Comparison of ENCODE assay signal across 8 cellular contexts in the genomic region with DNA sequence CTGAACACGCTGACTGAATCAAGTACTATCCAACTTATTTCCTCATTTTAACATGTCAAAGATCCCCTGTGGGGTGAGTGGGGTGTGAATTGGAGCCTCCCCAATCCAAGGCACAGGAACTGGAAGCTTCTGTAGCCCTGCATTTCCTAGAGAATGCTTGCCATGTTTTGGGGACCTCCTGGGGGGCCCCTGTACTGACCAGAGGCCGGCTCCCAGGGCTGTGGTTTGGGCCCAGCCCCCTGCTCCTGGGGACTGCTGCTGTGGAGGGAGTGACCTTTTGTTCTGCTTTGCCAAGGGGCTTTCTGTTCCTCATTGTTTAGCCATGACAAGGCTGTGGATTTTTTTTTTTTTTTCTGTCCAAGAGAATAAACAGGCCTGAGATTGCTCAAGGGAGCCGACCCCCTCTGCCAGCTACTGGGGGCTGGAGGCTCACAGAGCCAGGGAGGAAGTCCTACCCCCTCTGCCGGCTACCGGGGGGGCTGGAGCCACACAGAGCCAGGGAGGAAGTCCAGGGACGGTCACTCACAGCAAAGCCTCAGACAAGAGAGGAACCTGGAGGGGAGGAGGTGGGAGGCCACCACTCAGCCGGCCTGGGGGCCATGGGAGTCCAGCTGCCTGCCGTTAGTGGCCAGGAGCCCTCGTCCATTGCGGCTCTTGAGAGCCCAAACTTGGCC. TPM values are rescaled to one million over a fixed set of nuclear protein-coding genes. Genes with fewer than 3 reads are reported as not detected.
DNase-seq lines count a peak whose midpoint lies in the region; ATAC-seq and TF ChIP-seq lines count a peak whose summit lies in the region.

No MANE protein-coding gene starts in this region.

- peak overlapping the region; percentile 56 for H3K27ac ChIP-seq in SJSA1
- H3K27ac ChIP-seq in fibroblast of lung (ENCODE audit: insufficient read depth, low read length): peak overlapping the region; percentile 64

- H3K27ac Mint-ChIP-seq in natural killer cell treated with Interleukin-12 subunit alpha and Interleukin-12 subunit beta and Interleukin-15 and Interleukin-18, amount 100 ng/mL, for 72 hours: peak overlapping the region; percentile 65 to 99

- peak overlapping the region; percentile 44 for H3K4me3 Mint-ChIP-seq in natural killer cell treated with Interleukin-12 subunit alpha and Interleukin-12 subunit beta and Interleukin-15 and Interleukin-18, amount 100 ng/mL, for 72 hours

- peaks cover 10% of the 10 kb centered on the region for H3K36me3 Mint-ChIP-seq in natural killer cell treated with Interleukin-12 subunit alpha and Interleukin-12 subunit beta and Interleukin-15 and Interleukin-18, amount 100 ng/mL, for 72 hours

- DNase-seq in Daoy (ENCODE audit: low read depth): peak; percentile 64
- DNase-seq in SJSA1 (ENCODE audit: low read depth in 1 of 2, low spot score in 2 of 2): peak; percentile 86 to 87
- DNase-seq in fibroblast of lung (ENCODE audit: low read depth in 2 of 2): peak; percentile 65 to 90
- no peak for DNase-seq in natural killer cell treated with Interleukin-12 subunit alpha and Interleukin-12 subunit beta and Interleukin-15 and Interleukin-18, amount 100 ng/mL, for 72 hours (ENCODE audit: low spot score)
- DNase-seq in NCI-H146 treated with DMSO at 0.1 percent for 48 hours (lab: John Stamatoyannopoulos, UW; ENCODE audit: unreplicated experiment): no peak
- no peak for DNase-seq in COR-L47 (lab: John Stamatoyannopoulos, UW)
- no peak for DNase-seq in stimulated activated naive CD4-positive, alpha-beta T cell treated with Interleukin-2 at 50 U/mL for 16 hours (lab: John Stamatoyannopoulos, UW)
- no peak for DNase-seq in stimulated activated naive CD8-positive, alpha-beta T cell treated with anti-CD3 and anti-CD28 coated beads, Interleukin-15, Interleukin-2, amounts not matched to agents 100 U/mL and 50 U/mL, for 24 hours

- peak overlapping the region; percentile 54 for H3K9ac ChIP-seq in fibroblast of lung (ENCODE audit: insufficient read depth, low read length)

- no peak overlapping the region for H3K4me3 ChIP-seq in SJSA1
- peak overlapping the region in 1 of 4 experiments; percentile 17 for H3K4me3 ChIP-seq in fibroblast of lung (replicated peaks in 1 of 4; ENCODE audit: control extremely low read depth in 1 of 4, insufficient read depth in 1 of 4, low read depth in 3 of 4, low read length in 4 of 4)

- ATAC-seq in natural killer cell treated with Interleukin-12 subunit alpha and Interleukin-12 subunit beta and Interleukin-15 and Interleukin-18, amount 100 ng/mL, for 72 hours: peak in 1 of 2 donors; percentile 24
- ATAC-seq in stimulated activated naive CD8-positive, alpha-beta T cell treated with anti-CD3 and anti-CD28 coated beads, Interleukin-15, Interleukin-2, amounts not matched to agents 100 U/mL and 50 U/mL, for 24 hours: no peak

- H3K27me3 ChIP-seq in SJSA1 (replicated peaks): no peaks in the 10 kb centered on the region
- no peaks in the 10 kb centered on the region for H3K27me3 ChIP-seq in fibroblast of lung (ENCODE audit: control insufficient read depth, insufficient read depth, low read length)

- no peaks in the 10 kb centered on the region for H4K20me1 ChIP-seq in fibroblast of lung (ENCODE audit: control insufficient read depth, extremely low read depth, insufficient read depth, low read length)

- H3K36me3 ChIP-seq in SJSA1 (no peaks in the 10 kb centered on the region), fibroblast of lung (ENCODE audit: control insufficient read depth, insufficient read depth, low read length) (peaks cover 1% of the 10 kb centered on the region)

- peak overlapping the region; percentile 56 for H3K4me2 ChIP-seq in fibroblast of lung (ENCODE audit: extremely low read depth, insufficient read depth, low read length)

- H3K4me1 ChIP-seq in SJSA1 (replicated peaks) (peaks cover 17% of the 10 kb centered on the region), fibroblast of lung (ENCODE audit: control insufficient read depth, extremely low read depth, insufficient read depth, low read length) (peaks cover 29% of the 10 kb centered on the region)

- H3K79me2 ChIP-seq in fibroblast of lung (ENCODE audit: control insufficient read depth, insufficient read depth, low read length): peaks cover 26% of the 10 kb centered on the region

- H3K4me1 Mint-ChIP-seq in natural killer cell treated with Interleukin-12 subunit alpha and Interleukin-12 subunit beta and Interleukin-15 and Interleukin-18, amount 100 ng/mL, for 72 hours (ENCODE audit: low read depth in 2 of 2): peaks cover 52 to 75% of the 10 kb centered on the region in 2 donors

- no peak overlapping the region for H2AFZ ChIP-seq in fibroblast of lung (ENCODE audit: low read length)

- H3K27me3 Mint-ChIP-seq in natural killer cell treated with Interleukin-12 subunit alpha and Interleukin-12 subunit beta and Interleukin-15 and Interleukin-18, amount 100 ng/mL, for 72 hours: no peaks in the 10 kb centered on the region

- TF ChIP-seq CTCF in fibroblast of lung (conservative IDR thresholded peaks at IDR 0.05 in 1 of 2, IDR thresholded peaks at IDR 0.05 in 1 of 2; ENCODE audit: low read depth in 1 of 2, low read length in 2 of 2): peak; percentile 30 to 32

- no peaks in the 10 kb centered on the region for H3K9me3 Mint-ChIP-seq in natural killer cell treated with Interleukin-12 subunit alpha and Interleukin-12 subunit beta and Interleukin-15 and Interleukin-18, amount 100 ng/mL, for 72 hours

- no peaks in the 10 kb centered on the region for H3K9me3 ChIP-seq in SJSA1 (replicated peaks)
- H3K9me3 ChIP-seq in fibroblast of lung (ENCODE audit: control insufficient read depth, insufficient read depth, low read depth, low read length): no peaks in the 10 kb centered on the region

RNA-seq across cellular contexts. Expression of a gene that starts 17.4 kb away (rescaled TPM):
- total RNA-seq in Daoy (2014; rRNA removed; shearing (Covaris generic)): 3.1 and 3.7 TPM in 2 replicates
- total RNA-seq in SJSA1 (2014; rRNA removed; shearing (Covaris generic)): 0.13 and 1.4 TPM in 2 replicates
- total RNA-seq in fibroblast of lung: 23.9 and 24.8 TPM in 2 replicates
- polyA plus RNA-seq in fibroblast of lung: 14.8 and 27.5 TPM in 2 replicates
- 20.5 and 37.0 TPM in 2 replicates for polyA plus RNA-seq in fibroblast of lung (2012)
- polyA minus RNA-seq in fibroblast of lung (ENCODE audit: low replicate concordance): 43.1 and 95.0 TPM in 2 replicates
- 100 to 1,000 TPM; 452 to 479 TPM for total RNA-seq in natural killer cell treated with Interleukin-12 subunit alpha and Interleukin-12 subunit beta and Interleukin-15 and Interleukin-18, amount 100 ng/mL, for 72 hours

RNA-seq across cellular contexts. Expression of a gene that starts 45.7 kb away (rescaled TPM):
- total RNA-seq in Daoy (2014; rRNA removed; shearing (Covaris generic)): 9.3 and 11.1 TPM in 2 replicates
- 7.3 and 12.9 TPM in 2 replicates for total RNA-seq in SJSA1 (2014; rRNA removed; shearing (Covaris generic))
- 30.6 and 40.0 TPM in 2 replicates for total RNA-seq in fibroblast of lung
- polyA plus RNA-seq in fibroblast of lung: 14.6 and 14.8 TPM in 2 replicates
- polyA plus RNA-seq in fibroblast of lung (2012): 9.8 and 11.0 TPM in 2 replicates
- 34.4 and 38.0 TPM in 2 replicates for polyA minus RNA-seq in fibroblast of lung (ENCODE audit: low replicate concordance)
- 10 to 100 TPM; 41.8 to 71.7 TPM for total RNA-seq in natural killer cell treated with Interleukin-12 subunit alpha and Interleukin-12 subunit beta and Interleukin-15 and Interleukin-18, amount 100 ng/mL, for 72 hours

Comparison
In these comparisons a context has a peak if more than half of its experiments do, and no peak if none do; other contexts are left out.
1. DNase-seq: peak in Daoy (single experiment), SJSA1 (2 of 2) and fibroblast of lung (2 of 2); none in natural killer cell treated with Interleukin-12 subunit alpha and Interleukin-12 subunit beta and Interleukin-15 and Interleukin-18, amount 100 ng/mL, for 72 hours (single experiment), NCI-H146 treated with DMSO at 0.1 percent for 48 hours (single experiment), COR-L47 (single experiment), stimulated activated naive CD4-positive, alpha-beta T cell treated with Interleukin-2 at 50 U/mL for 16 hours (single experiment) and stimulated activated naive CD8-positive, alpha-beta T cell treated with anti-CD3 and anti-CD28 coated beads, Interleukin-15, Interleukin-2, amounts not matched to agents 100 U/mL and 50 U/mL, for 24 hours (single experiment).
2. RNA of a gene that starts 17.4 kb away (total RNA-seq): 452 to 479 TPM in natural killer cell treated with Interleukin-12 subunit alpha and Interleukin-12 subunit beta and Interleukin-15 and Interleukin-18, amount 100 ng/mL, for 72 hours; 23.9 to 24.8 TPM in fibroblast of lung, 3.1 to 3.7 TPM in Daoy and 0.13 to 1.4 TPM in SJSA1; every median in the first group is over 10 times any median in the second.